In genomic region chr12:55726911-55727310, GRCh38 we compare ENCODE assay signal across 9 cellular contexts. TPM values are rescaled to one million over a fixed set of nuclear protein-coding genes. Genes with fewer than 3 reads are reported as not detected.
A peak's percentile ranks its signal among the peaks of the same experiment; 100 is the strongest.
DNase-seq lines count a peak whose midpoint lies in the region; ATAC-seq and TF ChIP-seq lines count a peak whose summit lies in the region.
"Had no signal": no experiment of that assay in that cellular context is flagged by ENCODE, and none has a peak within 500 bp of the region (broad histone marks: within the 10 kb centered on the region; RNA-seq: fewer than 3 reads in every experiment).

No MANE protein-coding gene starts in this region.

- H3K79me2 ChIP-seq in GM23248 (ENCODE audit: insufficient read depth), result peaks cover 50% of the 10 kb centered on the region

- no peak for DNase-seq in GM23248
- DNase-seq in activated CD8-positive, alpha-beta T cell treated with anti-CD3 and anti-CD28 coated beads, Interleukin-2, amount 10 ng/mL, durations not matched to agents 7 days and 5 days, result no peak
- DNase-seq in left ventricle myocardium inferior, result no peak
- DNase-seq in gastrocnemius medialis, result peak in 1 of 2 donors; percentile 30
- no peak for DNase-seq in NCI-H146 treated with DMSO at 0.1 percent for 48 hours (lab: John Stamatoyannopoulos, UW; ENCODE audit: unreplicated experiment)
- DNase-seq in nucleus accumbens (lab: John Stamatoyannopoulos, UW), result no peak
- DNase-seq: NCI-H2029 had no signal

- H4K20me1 ChIP-seq in GM23248 (ENCODE audit: insufficient read depth), result 0 out of 2 replicates have a peak, but pooled peaks cover 3% of the 10 kb centered on the region

- H3K9me3 ChIP-seq in GM23248 (ENCODE audit: low read depth) (no peaks in the 10 kb centered on the region), left ventricle myocardium inferior (replicated peaks) (no peaks in the 10 kb centered on the region), gastrocnemius medialis (no peaks in the 10 kb centered on the region)

- peaks cover 35% of the 10 kb centered on the region for H3K36me3 Mint-ChIP-seq in activated CD8-positive, alpha-beta T cell treated with anti-CD3 and anti-CD28 coated beads, Interleukin-2, amount 10 ng/mL, durations not matched to agents 7 days and 5 days (ENCODE audit: low read depth)

- intact Hi-C loops in left ventricle myocardium inferior (cut with micrococcal nuclease), result no loop called here
- intact Hi-C loops in gastrocnemius medialis (cut with DNase I; ENCODE audit: low total_unique reads), result loop anchor here (5.0 to 10.0 kb wide), 6 partner anchors 390 to 1732 kb away; partner anchors contain the start of genes BAZ2A, NAB2, NACA and RPL41

- H3K27me3 ChIP-seq in GM23248 (replicated peaks; ENCODE audit: insufficient read depth) (no peaks in the 10 kb centered on the region), left ventricle myocardium inferior (ENCODE audit: low read depth) (no peaks in the 10 kb centered on the region), gastrocnemius medialis (no peaks in the 10 kb centered on the region)

- no peak for TF ChIP-seq POLR2A in gastrocnemius medialis (IDR thresholded peaks at IDR 0.05)

- in situ Hi-C loops in GM23248 (cut with MboI) (no loop called here), gastrocnemius medialis (cut with MboI; ENCODE audit: low sequenced_read_pairs in 4 of 4) (loop anchor here in 1 of 4 donors (10.0 kb wide), 1 partner anchor 52 kb away; no protein-coding TSS in a partner anchor)

- no peak for TF ChIP-seq CTCF in left ventricle myocardium inferior (IDR thresholded peaks at IDR 0.05; ENCODE audit: borderline replicate concordance)
- TF ChIP-seq CTCF in gastrocnemius medialis (IDR thresholded peaks at IDR 0.05 in 4 of 5, conservative IDR thresholded peaks at IDR 0.05 in 1 of 5), result no peak

- H3K9ac ChIP-seq in GM23248, result peak overlapping the region; percentile 97

- H3K36me3 ChIP-seq in GM23248 (ENCODE audit: low read depth) (peaks cover 36% of the 10 kb centered on the region), left ventricle myocardium inferior (peaks cover 45% of the 10 kb centered on the region), gastrocnemius medialis (peaks cover 0 to 30% of the 10 kb centered on the region in 2 donors)

- peaks cover 65% of the 10 kb centered on the region for H3F3A ChIP-seq in GM23248 (ENCODE audit: insufficient read depth)

- H3K4me1 Mint-ChIP-seq in activated CD8-positive, alpha-beta T cell treated with anti-CD3 and anti-CD28 coated beads, Interleukin-2, amount 10 ng/mL, durations not matched to agents 7 days and 5 days (ENCODE audit: low read depth), result peaks cover 52% of the 10 kb centered on the region

- H3K27ac ChIP-seq in GM23248, result peak overlapping the region; percentile 99
- H3K27ac ChIP-seq in left ventricle myocardium inferior (replicated peaks), result peak overlapping the region; percentile 98
- peak overlapping the region; percentile 99 to 100 (median 99) for H3K27ac ChIP-seq in gastrocnemius medialis

- no peak overlapping the region for H2AFZ ChIP-seq in GM23248

- peak overlapping the region; percentile 99 for H3K4me2 ChIP-seq in GM23248 (ENCODE audit: unreplicated experiment)

- CTCF ChIA-PET in activated CD8-positive, alpha-beta T cell treated with anti-CD3 and anti-CD28 coated beads, Interleukin-2, amount 10 ng/mL, durations not matched to agents 7 days and 5 days (lab: Charles Lee), result interaction anchor here (1.4 kb wide), 2 partner anchors 11 to 12 kb away, joined by 4 to 6 read pairs; no protein-coding TSS in a partner anchor

- H3K4me3 Mint-ChIP-seq in activated CD8-positive, alpha-beta T cell treated with anti-CD3 and anti-CD28 coated beads, Interleukin-2, amount 10 ng/mL, durations not matched to agents 7 days and 5 days, result peak overlapping the region; percentile 84

- H3K9me3 Mint-ChIP-seq in activated CD8-positive, alpha-beta T cell treated with anti-CD3 and anti-CD28 coated beads, Interleukin-2, amount 10 ng/mL, durations not matched to agents 7 days and 5 days (ENCODE audit: insufficient read depth), result no peaks in the 10 kb centered on the region

- WGBS in GM23248 (ENCODE audit: low coverage in 1 of 2, low lambda C conversion rate in 2 of 2, missing lambda C conversion rate in 2 of 2), 2 experiments, result 26 to 30% methylated on average over 9 to 10 of the region's 10 CpGs

- peak overlapping the region; percentile 71 for H3K27ac Mint-ChIP-seq in activated CD8-positive, alpha-beta T cell treated with anti-CD3 and anti-CD28 coated beads, Interleukin-2, amount 10 ng/mL, durations not matched to agents 7 days and 5 days

- H3K4me3 ChIP-seq in GM23248 (peak overlapping the region; percentile 97), left ventricle myocardium inferior (peak overlapping the region; percentile 91), gastrocnemius medialis (peak overlapping the region; percentile 84 to 96 (median 92))

- no peak for ATAC-seq in activated CD8-positive, alpha-beta T cell treated with anti-CD3 and anti-CD28 coated beads, Interleukin-2, amount 10 ng/mL, durations not matched to agents 7 days and 5 days
- ATAC-seq in gastrocnemius medialis, result no peak
- no peak for ATAC-seq in HG02678 (IDR thresholded peaks at IDR 0.05; ENCODE audit: unreplicated experiment)
- no peak for ATAC-seq in GM21515 (IDR thresholded peaks at IDR 0.05; ENCODE audit: unreplicated experiment)

- H3K27me3 Mint-ChIP-seq in activated CD8-positive, alpha-beta T cell treated with anti-CD3 and anti-CD28 coated beads, Interleukin-2, amount 10 ng/mL, durations not matched to agents 7 days and 5 days (ENCODE audit: low read depth), result no peaks in the 10 kb centered on the region

- POLR2A ChIA-PET in activated CD8-positive, alpha-beta T cell treated with anti-CD3 and anti-CD28 coated beads, Interleukin-2, amount 10 ng/mL, durations not matched to agents 7 days and 5 days (lab: Charles Lee), result no interaction called here

- peaks cover 34% of the 10 kb centered on the region for H3K4me1 ChIP-seq in GM23248 (ENCODE audit: insufficient read depth)
- peaks cover 74% of the 10 kb centered on the region for H3K4me1 ChIP-seq in left ventricle myocardium inferior
- peaks cover 29 to 48% of the 10 kb centered on the region in 2 donors for H3K4me1 ChIP-seq in gastrocnemius medialis

- H3K9me2 ChIP-seq in GM23248 (ENCODE audit: insufficient read depth), result no peaks in the 10 kb centered on the region

RNA-seq across cellular contexts. Expression of gene CD63, which starts 1.9 kb away (rescaled TPM):
- 1,521 and 1,535 TPM in 2 replicates for total RNA-seq in GM23248 (2014; rRNA removed; shearing (Covaris generic))
- 3,562 and 3,671 TPM in 2 replicates for polyA plus RNA-seq in GM23248 (2016; fragmentation: Nextera tagmentation; extraction: Ambion mirVana)
- 100 to 1,000 TPM; 203 to 206 TPM for total RNA-seq in activated CD8-positive, alpha-beta T cell treated with anti-CD3 and anti-CD28 coated beads, Interleukin-2, amount 10 ng/mL, durations not matched to agents 7 days and 5 days
- total RNA-seq in left ventricle myocardium inferior (705 TPM), gastrocnemius medialis (1,000 to 10,000 TPM in 1 of 4 donors, 100 to 1,000 TPM in 3; 423 to 1,107 (median 634) TPM)

RNA-seq across cellular contexts. Expression of gene RDH5, which starts 6.7 kb away (rescaled TPM):
- 15.4 and 27.2 TPM in 2 replicates for total RNA-seq in GM23248 (2014; rRNA removed; shearing (Covaris generic))
- polyA plus RNA-seq in GM23248 (2016; fragmentation: Nextera tagmentation; extraction: Ambion mirVana), result 15.6 and 17.6 TPM in 2 replicates
- total RNA-seq in activated CD8-positive, alpha-beta T cell treated with anti-CD3 and anti-CD28 coated beads, Interleukin-2, amount 10 ng/mL, durations not matched to agents 7 days and 5 days, result 10 to 100 TPM; 12.0 to 12.1 TPM
- total RNA-seq in left ventricle myocardium inferior (12.2 TPM), gastrocnemius medialis (10 to 100 TPM in 1 of 4 donors, 1 to 10 TPM in 3; 3.8 to 10.3 (median 7.5) TPM)

RNA-seq across cellular contexts. Expression of gene BLOC1S1, which starts 11.1 kb away (rescaled TPM):
- total RNA-seq in GM23248 (2014; rRNA removed; shearing (Covaris generic)), result 47.6 and 110 TPM in 2 replicates
- polyA plus RNA-seq in GM23248 (2016; fragmentation: Nextera tagmentation; extraction: Ambion mirVana), result 193 and 197 TPM in 2 replicates
- total RNA-seq in activated CD8-positive, alpha-beta T cell treated with anti-CD3 and anti-CD28 coated beads, Interleukin-2, amount 10 ng/mL, durations not matched to agents 7 days and 5 days, result 100 to 1,000 TPM; 156 to 158 TPM
- 109 TPM for total RNA-seq in left ventricle myocardium inferior
- total RNA-seq in gastrocnemius medialis, result 100 to 1,000 TPM; 255 to 434 (median 300) TPM

RNA-seq across cellular contexts. Expression of gene GDF11, which starts 16.0 kb away (rescaled TPM):
- total RNA-seq in GM23248 (2014; rRNA removed; shearing (Covaris generic)), result 2.1 and 9.9 TPM in 2 replicates
- polyA plus RNA-seq in GM23248 (2016; fragmentation: Nextera tagmentation; extraction: Ambion mirVana), result 0.56 and 0.67 TPM in 2 replicates
- 10 to 100 TPM; 12.4 to 13.9 TPM for total RNA-seq in activated CD8-positive, alpha-beta T cell treated with anti-CD3 and anti-CD28 coated beads, Interleukin-2, amount 10 ng/mL, durations not matched to agents 7 days and 5 days
- total RNA-seq in left ventricle myocardium inferior (15.6 TPM), gastrocnemius medialis (1 to 10 TPM in 2 of 4 donors, under 1 TPM in 2; 0.17 to 4.4 (median 1.1) TPM)

RNA-seq across cellular contexts. Expression of gene ITGA7, which starts 19.2 kb away (rescaled TPM):
- 6.6 and 7.2 TPM in 2 replicates for total RNA-seq in GM23248 (2014; rRNA removed; shearing (Covaris generic))
- polyA plus RNA-seq in GM23248 (2016; fragmentation: Nextera tagmentation; extraction: Ambion mirVana), result 2.0 and 2.1 TPM in 2 replicates
- 1 to 10 TPM; 2.0 to 4.2 TPM for total RNA-seq in activated CD8-positive, alpha-beta T cell treated with anti-CD3 and anti-CD28 coated beads, Interleukin-2, amount 10 ng/mL, durations not matched to agents 7 days and 5 days
- total RNA-seq in left ventricle myocardium inferior (520 TPM), gastrocnemius medialis (100 to 1,000 TPM in 2 of 4 donors, 10 to 100 TPM in 2; 69.7 to 206 (median 92.0) TPM)
